Comparison of ENCODE assay signal across 22 cellular contexts in the genomic region with DNA sequence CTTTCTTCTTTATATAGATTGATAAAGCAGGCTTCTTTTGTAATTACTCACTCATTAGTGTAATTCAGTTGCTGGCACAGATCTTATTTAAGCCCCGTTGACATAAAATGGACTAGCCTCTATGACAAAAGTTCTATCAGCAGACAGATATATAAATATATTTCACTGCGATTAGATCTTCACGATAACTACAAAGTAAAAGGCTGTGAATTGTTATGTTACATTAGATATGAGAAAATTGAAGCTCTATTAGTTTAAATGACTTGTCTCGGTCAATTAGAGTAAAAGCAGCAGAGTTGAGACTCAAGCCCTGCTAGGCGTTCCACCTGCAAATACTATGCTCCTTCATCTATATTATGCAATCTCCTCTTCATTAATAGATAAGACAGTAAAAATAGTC.
"Had no signal": no experiment of that assay in that cellular context is flagged by ENCODE, and none has a peak within 500 bp of the region (broad histone marks: within the 10 kb centered on the region; RNA-seq: fewer than 3 reads in every experiment).

No MANE protein-coding gene starts in this region.

- FAIRE-seq: kidney had no signal

- H3K4me1 ChIP-seq: left lung, lower lobe of right lung, right atrium auricular region, right lobe of liver, tibial nerve, uterus had no signal

- H3K9me3 ChIP-seq: left lung, lower lobe of right lung, mucosa of descending colon, ovary, right atrium auricular region, right lobe of liver, tibial nerve, uterus had no signal

- H3K27me3 ChIP-seq: left lung, ovary, right atrium auricular region, right lobe of liver, tibial nerve, uterus had no signal

- H3K4me3 ChIP-seq: left lung, lower lobe of right lung, mucosa of descending colon, ovary, right atrium auricular region, right lobe of liver, tibial nerve, uterus had no signal

- ATAC-seq: left colon; left lung; lower lobe of right lung; mucosa of descending colon; naive thymus-derived CD4-positive, alpha-beta T cell; natural killer cell treated with Interleukin-12 subunit alpha and Interleukin-12 subunit beta and Interleukin-15 and Interleukin-18, amount 100 ng/mL, for 72 hours; right lobe of liver; stimulated activated effector memory CD8-positive, alpha-beta T cell treated with anti-CD3 and anti-CD28 coated beads, Interleukin-12 subunit alpha, Interleukin-12 subunit beta, amount 100 ng/mL, for 72 hours; stimulated activated naive CD8-positive, alpha-beta T cell treated with anti-CD3 and anti-CD28 coated beads, Interleukin-15, amount 100 ng/mL, for 72 hours had no signal

- H3K27ac ChIP-seq: left lung, lower lobe of right lung, ovary, right atrium auricular region, right lobe of liver, tibial nerve, uterus had no signal

- DNase-seq: hippocampal formation; kidney; left colon; left lung; lower lobe of right lung; mesendoderm; midbrain; mucosa of descending colon; naive thymus-derived CD4-positive, alpha-beta T cell; ovary; right lobe of liver; stimulated activated CD4-positive, alpha-beta T cell treated with anti-CD3 and anti-CD28 coated beads, Interleukin-12 subunit alpha, Interleukin-12 subunit beta, amount 100 ng/mL, for 4 hours; stimulated activated CD4-positive, alpha-beta T cell treated with anti-CD3 and anti-CD28 coated beads, Interleukin-15, amount 100 ng/mL, for 24 hours; stimulated activated CD4-positive, alpha-beta T cell treated with anti-CD3 and anti-CD28 coated beads, Interleukin-4, amount 100 ng/mL, for 24 hours; stimulated activated naive CD4-positive, alpha-beta T cell; stimulated activated naive CD8-positive, alpha-beta T cell treated with anti-CD3 and anti-CD28 coated beads, Interleukin-15, amount 100 ng/mL, for 72 hours; substantia nigra; uterus had no signal

- H3K36me3 ChIP-seq: left lung, lower lobe of right lung, ovary, right atrium auricular region, right lobe of liver, tibial nerve, uterus had no signal
